13 cellular contexts compared by ENCODE assay signal in the genomic region with DNA sequence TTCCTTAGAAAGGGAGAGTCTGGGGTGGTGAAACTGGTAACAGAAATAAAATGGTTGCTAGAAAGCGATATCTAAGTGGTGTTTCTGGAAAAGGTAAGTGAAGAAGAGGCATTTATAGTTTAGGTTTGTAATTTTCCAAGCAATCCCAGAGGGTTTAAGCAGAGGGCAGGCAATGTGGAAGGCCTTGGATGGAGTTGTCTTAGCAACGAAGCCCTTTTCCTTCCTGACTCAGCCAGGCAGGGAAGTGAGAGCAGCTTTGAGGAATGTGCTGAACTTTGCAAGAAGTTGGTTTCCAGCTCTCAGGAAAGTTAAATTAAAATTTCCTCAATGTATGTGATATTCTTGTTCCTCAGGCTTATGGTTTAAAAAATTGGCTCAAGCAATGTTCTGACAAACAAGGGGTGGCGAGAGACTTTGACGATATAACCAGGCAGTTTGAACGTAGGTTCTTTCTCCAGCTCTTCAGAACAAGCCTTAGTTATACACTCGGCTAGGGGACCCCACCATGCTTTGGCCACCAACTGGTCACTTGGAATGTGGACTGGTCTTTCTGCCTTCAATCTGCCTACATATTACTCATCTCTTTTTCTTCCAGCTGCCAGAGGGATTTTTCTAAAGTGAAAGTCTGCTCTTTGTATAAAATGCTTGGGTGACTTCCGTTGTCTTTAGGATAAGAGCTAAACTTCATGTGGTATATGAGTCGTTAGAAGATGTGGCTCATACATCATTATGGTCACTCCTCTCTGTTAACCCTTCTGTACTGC.
DNase-seq lines count a peak whose midpoint lies in the region; ATAC-seq and TF ChIP-seq lines count a peak whose summit lies in the region.
"Had no signal": no experiment of that assay in that cellular context is flagged by ENCODE, and none has a peak within 500 bp of the region (broad histone marks: within the 10 kb centered on the region; RNA-seq: fewer than 3 reads in every experiment).

No MANE protein-coding gene starts in this region.

- peak; percentile 73 for DNase-seq in AG10803 (ENCODE audit: low read depth)
- peak; percentile 58 to 61 for DNase-seq in SJSA1 (ENCODE audit: low read depth in 1 of 2, low spot score in 2 of 2)
- DNase-seq in fibroblast of peridontal ligament (ENCODE audit: extremely low read depth) = peak; percentile 84
- peak; percentile 69 for DNase-seq in myocyte (ENCODE audit: low read depth)
- DNase-seq in iPS-NIHi11 (ENCODE audit: low spot score) = no peak
- no peak for DNase-seq in DMS114 treated with DMSO at 0.1 percent for 48 hours (lab: John Stamatoyannopoulos, UW; ENCODE audit: unreplicated experiment)
- DNase-seq: activated effector memory CD4-positive, alpha-beta T cell treated with anti-CD3 and anti-CD28 coated beads, Interleukin-2, amount 50 U/mL, for 16 hours; Caco-2; hippocampal formation; NCI-H1694 treated with DMSO at 0.1 percent for 48 hours; stimulated activated CD4-positive, alpha-beta T cell treated with anti-CD3 and anti-CD28 coated beads, Interleukin-12 subunit alpha, Interleukin-12 subunit beta, amount 100 ng/mL, for 4 hours had no signal

- no peak for TF ChIP-seq CTCF in AG10803 (conservative IDR thresholded peaks at IDR 0.05; ENCODE audit: low read length)

- peak overlapping the region; percentile 85 for H3K27ac ChIP-seq in SJSA1

- H3K9me3 ChIP-seq in SJSA1 (replicated peaks) = no peaks in the 10 kb centered on the region

- H3K4me3 ChIP-seq in AG10803 (ENCODE audit: low read length) (no peak overlapping the region), SJSA1 (no peak overlapping the region)

- H3K36me3 ChIP-seq in SJSA1 = no peaks in the 10 kb centered on the region

- ATAC-seq in GM21576 (IDR thresholded peaks at IDR 0.05; ENCODE audit: unreplicated experiment) (no peak), GM19467 (IDR thresholded peaks at IDR 0.05; ENCODE audit: unreplicated experiment) (no peak)

- H3K27me3 ChIP-seq in SJSA1 (replicated peaks) = no peaks in the 10 kb centered on the region

- peaks cover 17% of the 10 kb centered on the region for H3K4me1 ChIP-seq in SJSA1 (replicated peaks)
- H3K4me1 ChIP-seq: Caco-2 had no signal

Comparison
In these comparisons a context has a peak if more than half of its experiments do, and no peak if none do; other contexts are left out.
1. DNase-seq: peak in AG10803 (single experiment), SJSA1 (2 of 2), fibroblast of peridontal ligament (single experiment) and myocyte (single experiment); none in iPS-NIHi11 (single experiment) and DMS114 treated with DMSO at 0.1 percent for 48 hours (single experiment).